ENCODE assay signal across 10 cellular contexts in the genomic region with DNA sequence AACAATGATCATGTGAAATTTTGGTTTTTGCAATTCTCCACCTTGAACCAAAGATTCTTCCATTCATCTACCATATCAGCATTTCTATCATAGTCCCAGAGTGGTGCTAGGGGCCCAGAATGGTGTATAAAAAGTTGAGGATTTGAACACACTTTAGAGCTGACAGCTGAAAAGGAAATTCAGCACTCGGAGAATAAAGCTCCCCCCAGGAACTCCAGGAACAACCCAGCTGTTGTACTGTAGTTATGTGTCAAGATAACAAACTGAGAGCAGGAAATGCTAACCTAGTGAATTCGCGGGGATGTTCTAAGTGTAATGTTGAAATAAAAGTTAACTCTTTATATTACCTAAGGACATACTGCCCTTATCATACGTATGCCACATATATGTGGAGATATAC.
A peak's percentile ranks its signal among the peaks of the same experiment; 100 is the strongest.
DNase-seq lines count a peak whose midpoint lies in the region; ATAC-seq and TF ChIP-seq lines count a peak whose summit lies in the region.
"Had no signal": no experiment of that assay in that cellular context is flagged by ENCODE, and none has a peak within 500 bp of the region (broad histone marks: within the 10 kb centered on the region; RNA-seq: fewer than 3 reads in every experiment).

No MANE protein-coding gene starts in this region.

- H3K36me3 ChIP-seq in HEK293 (ENCODE audit: control insufficient read depth in 2 of 2, insufficient read depth in 1 of 2, low read length in 2 of 2) (no peaks in the 10 kb centered on the region), sigmoid colon (no peaks in the 10 kb centered on the region)

- H3K9me3 ChIP-seq in HEK293 (ENCODE audit: control insufficient read depth, insufficient read depth, low read depth, low read length) (no peaks in the 10 kb centered on the region), right cardiac atrium (ENCODE audit: control insufficient read depth, low read length) (no peaks in the 10 kb centered on the region), sigmoid colon (no peaks in the 10 kb centered on the region)

- intact Hi-C loops in right cardiac atrium (cut with DNase I) (loop anchor here in 3 of 4 donors (5.0 to 10.0 kb wide), 4 partner anchors 192 to 652 kb away; a partner anchor contains a TSS), sigmoid colon (cut with DNase I) (loop anchor here (5.0 kb wide), 1 partner anchor 215 kb away; a partner anchor contains a TSS)

- TF ChIP-seq POLR2A in sigmoid colon (IDR thresholded peaks at IDR 0.05) = no peak

- 4% methylated on average over 4 of the region's 4 CpGs for WGBS in right cardiac atrium
- 18 to 26% methylated on average over 4 of the region's 4 CpGs for WGBS in sigmoid colon, 2 donors

- TF ChIP-seq EP300 in sigmoid colon (IDR thresholded peaks at IDR 0.05) = no peak

- POLR2A ChIA-PET in HEK293 (lab: Yijun Ruan, JAX) = interaction anchor here (0.6 to 1.7 kb wide), 3 partner anchors 190 to 217 kb away, joined by 3 to 6 read pairs (median 4); no protein-coding TSS in a partner anchor

- CTCF ChIA-PET in HEK293 (lab: Yijun Ruan, JAX) = interaction anchor here (0.6 kb wide), 1 partner anchor 362 kb away, joined by 3 read pairs; no protein-coding TSS in a partner anchor

- H3K27ac ChIP-seq in HEK293 (ENCODE audit: extremely low read depth, low read depth, low read length) = peak overlapping the region; percentile 96
- H3K27ac ChIP-seq in right cardiac atrium (ENCODE audit: low read length) = peak overlapping the region; percentile 72
- peak overlapping the region; percentile 46 to 74 (median 64) for H3K27ac ChIP-seq in sigmoid colon

- H3K27me3 ChIP-seq in right cardiac atrium (ENCODE audit: control insufficient read depth, insufficient read depth) (no peaks in the 10 kb centered on the region), sigmoid colon (no peaks in the 10 kb centered on the region)

- TF ChIP-seq CTCF in HEK293 (tag by site-specific recombination; IDR thresholded peaks at IDR 0.05) = no peak
- TF ChIP-seq CTCF in sigmoid colon (IDR thresholded peaks at IDR 0.05) = no peak

- ATAC-seq in right cardiac atrium (peak; percentile 76 to 90), HG03432 (IDR thresholded peaks at IDR 0.05; ENCODE audit: unreplicated experiment) (no peak)

- DNase-seq in astrocyte of the hippocampus (ENCODE audit: low read depth, low spot score) (peak; percentile 57), right cardiac atrium (no peak), sigmoid colon (no peak), T-helper 1 cell (no peak), HuH-7.5 (ENCODE audit: low spot score) (no peak), HT-29 (ENCODE audit: low spot score) (no peak)
- DNase-seq: activated CD4-positive, alpha-beta T cell treated with anti-CD3 and anti-CD28 coated beads, Interleukin-2, amount 50 U/mL, for 4 hours; NCI-H526 treated with DMSO at 0.1 percent for 48 hours had no signal

- H3K4me1 ChIP-seq in HEK293 (ENCODE audit: control insufficient read depth, insufficient read depth, low read length) (peaks cover 23% of the 10 kb centered on the region), right cardiac atrium (ENCODE audit: control insufficient read depth, insufficient read depth, low read length) (peaks cover 3% of the 10 kb centered on the region), sigmoid colon (peaks cover 0 to 46% (median 31%) of the 10 kb centered on the region in 4 donors)

- H3K4me3 ChIP-seq in HEK293 (ENCODE audit: low read depth, low read length) = no peak overlapping the region
- no peak overlapping the region for H3K4me3 ChIP-seq in right cardiac atrium (ENCODE audit: low read length)
- peak overlapping the region in 2 of 4 donors; percentile 25 to 34 for H3K4me3 ChIP-seq in sigmoid colon

TF ChIP-seq in HEK293, 187 proteins besides CTCF, POLR2A, EP300 and RAD21:
- TF ChIP-seq ZFP69B (tag by site-specific recombination; IDR thresholded peaks at IDR 0.05) (no peak), ZNF529 (tag by site-specific recombination; IDR thresholded peaks at IDR 0.05; ENCODE audit: insufficient replicate concordance) (no peak), SP3 (tag by site-specific recombination; IDR thresholded peaks at IDR 0.05) (no peak), ZBTB20 (tag by site-specific recombination; IDR thresholded peaks at IDR 0.05) (peak; percentile 55), ZNF132 (tag by site-specific recombination; IDR thresholded peaks at IDR 0.05; ENCODE audit: borderline replicate concordance) (no peak), SETDB1 (IDR thresholded peaks at IDR 0.05; ENCODE audit: insufficient read length, low read length) (no peak), MZF1 (tag by site-specific recombination; IDR thresholded peaks at IDR 0.05; ENCODE audit: borderline replicate concordance) (peak; percentile 57; the same call in 1 of the 2 replicates), ZNF211 (tag by site-specific recombination; IDR thresholded peaks at IDR 0.05; ENCODE audit: low read depth) (no peak), ZNF16 (tag by site-specific recombination; IDR thresholded peaks at IDR 0.05; ENCODE audit: low read depth) (no peak), FEZF1 (tag by site-specific recombination; IDR thresholded peaks at IDR 0.05) (no peak), ZNF391 (tag by site-specific recombination; IDR thresholded peaks at IDR 0.05; ENCODE audit: borderline replicate concordance, low read depth) (no peak), TCF7L2 (IDR thresholded peaks at IDR 0.05; ENCODE audit: borderline replicate concordance, low read depth, low read length) (no peak), KLF9 (tag by site-specific recombination; IDR thresholded peaks at IDR 0.05; ENCODE audit: low read depth) (no peak), ZNF19 (tag by site-specific recombination; IDR thresholded peaks at IDR 0.05; ENCODE audit: low read depth) (no peak), ZBTB21 (tag by site-specific recombination; IDR thresholded peaks at IDR 0.05) (no peak), ZNF394 (tag by site-specific recombination; IDR thresholded peaks at IDR 0.05; ENCODE audit: borderline replicate concordance) (no peak), OSR2 (tag by site-specific recombination; IDR thresholded peaks at IDR 0.05) (no peak)
- TF ChIP-seq, protein P1, sequence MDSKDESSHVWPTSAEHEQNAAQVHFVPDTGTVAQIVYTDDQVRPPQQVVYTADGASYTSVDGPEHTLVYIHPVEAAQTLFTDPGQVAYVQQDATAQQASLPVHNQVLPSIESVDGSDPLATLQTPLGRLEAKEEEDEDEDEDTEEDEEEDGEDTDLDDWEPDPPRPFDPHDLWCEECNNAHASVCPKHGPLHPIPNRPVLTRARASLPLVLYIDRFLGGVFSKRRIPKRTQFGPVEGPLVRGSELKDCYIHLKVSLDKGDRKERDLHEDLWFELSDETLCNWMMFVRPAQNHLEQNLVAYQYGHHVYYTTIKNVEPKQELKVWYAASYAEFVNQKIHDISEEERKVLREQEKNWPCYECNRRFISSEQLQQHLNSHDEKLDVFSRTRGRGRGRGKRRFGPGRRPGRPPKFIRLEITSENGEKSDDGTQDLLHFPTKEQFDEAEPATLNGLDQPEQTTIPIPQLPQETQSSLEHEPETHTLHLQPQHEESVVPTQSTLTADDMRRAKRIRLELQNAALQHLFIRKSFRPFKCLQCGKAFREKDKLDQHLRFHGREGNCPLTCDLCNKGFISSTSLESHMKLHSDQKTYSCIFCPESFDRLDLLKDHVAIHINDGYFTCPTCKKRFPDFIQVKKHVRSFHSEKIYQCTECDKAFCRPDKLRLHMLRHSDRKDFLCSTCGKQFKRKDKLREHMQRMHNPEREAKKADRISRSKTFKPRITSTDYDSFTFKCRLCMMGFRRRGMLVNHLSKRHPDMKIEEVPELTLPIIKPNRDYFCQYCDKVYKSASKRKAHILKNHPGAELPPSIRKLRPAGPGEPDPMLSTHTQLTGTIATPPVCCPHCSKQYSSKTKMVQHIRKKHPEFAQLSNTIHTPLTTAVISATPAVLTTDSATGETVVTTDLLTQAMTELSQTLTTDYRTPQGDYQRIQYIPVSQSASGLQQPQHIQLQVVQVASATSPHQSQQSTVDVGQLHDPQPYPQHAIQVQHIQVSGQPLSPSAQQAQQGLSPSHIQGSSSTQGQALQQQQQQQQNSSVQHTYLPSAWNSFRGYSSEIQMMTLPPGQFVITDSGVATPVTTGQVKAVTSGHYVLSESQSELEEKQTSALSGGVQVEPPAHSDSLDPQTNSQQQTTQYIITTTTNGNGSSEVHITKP (tag by site-specific recombination; IDR thresholded peaks at IDR 0.05) = peak; percentile 85
- TF ChIP-seq, protein P2, sequence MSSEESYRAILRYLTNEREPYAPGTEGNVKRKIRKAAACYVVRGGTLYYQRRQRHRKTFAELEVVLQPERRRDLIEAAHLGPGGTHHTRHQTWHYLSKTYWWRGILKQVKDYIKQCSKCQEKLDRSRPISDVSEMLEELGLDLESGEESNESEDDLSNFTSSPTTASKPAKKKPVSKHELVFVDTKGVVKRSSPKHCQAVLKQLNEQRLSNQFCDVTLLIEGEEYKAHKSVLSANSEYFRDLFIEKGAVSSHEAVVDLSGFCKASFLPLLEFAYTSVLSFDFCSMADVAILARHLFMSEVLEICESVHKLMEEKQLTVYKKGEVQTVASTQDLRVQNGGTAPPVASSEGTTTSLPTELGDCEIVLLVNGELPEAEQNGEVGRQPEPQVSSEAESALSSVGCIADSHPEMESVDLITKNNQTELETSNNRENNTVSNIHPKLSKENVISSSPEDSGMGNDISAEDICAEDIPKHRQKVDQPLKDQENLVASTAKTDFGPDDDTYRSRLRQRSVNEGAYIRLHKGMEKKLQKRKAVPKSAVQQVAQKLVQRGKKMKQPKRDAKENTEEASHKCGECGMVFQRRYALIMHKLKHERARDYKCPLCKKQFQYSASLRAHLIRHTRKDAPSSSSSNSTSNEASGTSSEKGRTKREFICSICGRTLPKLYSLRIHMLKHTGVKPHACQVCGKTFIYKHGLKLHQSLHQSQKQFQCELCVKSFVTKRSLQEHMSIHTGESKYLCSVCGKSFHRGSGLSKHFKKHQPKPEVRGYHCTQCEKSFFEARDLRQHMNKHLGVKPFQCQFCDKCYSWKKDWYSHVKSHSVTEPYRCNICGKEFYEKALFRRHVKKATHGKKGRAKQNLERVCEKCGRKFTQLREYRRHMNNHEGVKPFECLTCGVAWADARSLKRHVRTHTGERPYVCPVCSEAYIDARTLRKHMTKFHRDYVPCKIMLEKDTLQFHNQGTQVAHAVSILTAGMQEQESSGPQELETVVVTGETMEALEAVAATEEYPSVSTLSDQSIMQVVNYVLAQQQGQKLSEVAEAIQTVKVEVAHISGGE (tag by site-specific recombination; conservative IDR thresholded peaks at IDR 0.05; ENCODE audit: low read depth) = no peak
TF ChIP-seq in HEK293: peak in this region for 3.
